In genomic region chr18:25298853-25299274, GRCh38 we compare ENCODE assay signal across 1 cellular context.
TF ChIP-seq lines count a peak whose summit lies in the region.

No MANE protein-coding gene starts in this region.

TF ChIP-seq in HEK293, 187 proteins besides CTCF, POLR2A, EP300 and RAD21 (continued from another document and continues in another):
- TF ChIP-seq PRDM1 (tag by site-specific recombination; IDR thresholded peaks at IDR 0.05): peak; percentile 5; the same call in 1 of the 2 replicates
- TF ChIP-seq SP3 (tag by site-specific recombination; IDR thresholded peaks at IDR 0.05): no peak
- no peak for TF ChIP-seq ZNF350 (tag by site-specific recombination; IDR thresholded peaks at IDR 0.05)
- no peak for TF ChIP-seq ZNF280C (tag by site-specific recombination; IDR thresholded peaks at IDR 0.05)
- TF ChIP-seq OSR2 (tag by site-specific recombination; IDR thresholded peaks at IDR 0.05): peak; percentile 25; the same call in 1 of the 2 replicates
- TF ChIP-seq AEBP2 (tag by site-specific recombination; IDR thresholded peaks at IDR 0.05; ENCODE audit: borderline replicate concordance): no peak
- TF ChIP-seq WT1 (tag by site-specific recombination; IDR thresholded peaks at IDR 0.05): no peak
- no peak for TF ChIP-seq EGR2 (tag by site-specific recombination; IDR thresholded peaks at IDR 0.05; ENCODE audit: low read depth)
- no peak for TF ChIP-seq ZNF645 (tag by site-specific recombination; IDR thresholded peaks at IDR 0.05)
- no peak for TF ChIP-seq ZIC2 (tag by site-specific recombination; IDR thresholded peaks at IDR 0.05)
- TF ChIP-seq ZNF776 (tag by site-specific recombination; IDR thresholded peaks at IDR 0.05; ENCODE audit: borderline replicate concordance): no peak
- TF ChIP-seq ZEB2 (tag by site-specific recombination; IDR thresholded peaks at IDR 0.05): peak; percentile 42; the same call in 1 of the 2 replicates
- TF ChIP-seq ZNF707 (tag by site-specific recombination; IDR thresholded peaks at IDR 0.05): no peak
- no peak for TF ChIP-seq GLIS2 (tag by site-specific recombination; IDR thresholded peaks at IDR 0.05)
- TF ChIP-seq ZNF610 (tag by site-specific recombination; IDR thresholded peaks at IDR 0.05; ENCODE audit: borderline replicate concordance): no peak
- no peak for TF ChIP-seq ZNF19 (tag by site-specific recombination; IDR thresholded peaks at IDR 0.05; ENCODE audit: low read depth)
- TF ChIP-seq ZBTB44 (tag by site-specific recombination; IDR thresholded peaks at IDR 0.05): no peak
- TF ChIP-seq BCL6B (tag by site-specific recombination; IDR thresholded peaks at IDR 0.05): peak; percentile 81
- no peak for TF ChIP-seq ZNF341 (tag by site-specific recombination; IDR thresholded peaks at IDR 0.05; ENCODE audit: low read depth)
- TF ChIP-seq ZNF169 (tag by site-specific recombination; IDR thresholded peaks at IDR 0.05): no peak
- no peak for TF ChIP-seq PATZ1 (tag by site-specific recombination; IDR thresholded peaks at IDR 0.05)
- TF ChIP-seq ZNF549 (tag by site-specific recombination; IDR thresholded peaks at IDR 0.05): no peak
- no peak for TF ChIP-seq ZFP69B (tag by site-specific recombination; IDR thresholded peaks at IDR 0.05)
- TF ChIP-seq ZNF133 (tag by site-specific recombination; IDR thresholded peaks at IDR 0.05): no peak
- no peak for TF ChIP-seq FEZF1 (tag by site-specific recombination; IDR thresholded peaks at IDR 0.05)
- no peak for TF ChIP-seq KLF16 (tag by site-specific recombination; IDR thresholded peaks at IDR 0.05)
- TF ChIP-seq ZNF76 (tag by site-specific recombination; IDR thresholded peaks at IDR 0.05; ENCODE audit: borderline replicate concordance, low read depth): no peak
- no peak for TF ChIP-seq ZBTB48 (tag by site-specific recombination; IDR thresholded peaks at IDR 0.05)
- TF ChIP-seq ZNF704 (tag by site-specific recombination; IDR thresholded peaks at IDR 0.05): no peak
- TF ChIP-seq ZNF211 (tag by site-specific recombination; IDR thresholded peaks at IDR 0.05; ENCODE audit: low read depth): peak; percentile 62; the same call in 1 of the 2 replicates
- TF ChIP-seq ZNF398 (tag by site-specific recombination; IDR thresholded peaks at IDR 0.05): peak; percentile 20; the same call in 1 of the 2 replicates
- no peak for TF ChIP-seq ZNF157 (tag by site-specific recombination; IDR thresholded peaks at IDR 0.05)
- no peak for TF ChIP-seq ZNF16 (tag by site-specific recombination; IDR thresholded peaks at IDR 0.05; ENCODE audit: low read depth)
- no peak for TF ChIP-seq ZNF266 (tag by site-specific recombination; IDR thresholded peaks at IDR 0.05; ENCODE audit: low read depth)
- TF ChIP-seq ZFP3 (tag by site-specific recombination; IDR thresholded peaks at IDR 0.05; ENCODE audit: low read depth): no peak
- TF ChIP-seq ZBTB11 (tag by site-specific recombination; conservative IDR thresholded peaks at IDR 0.05; ENCODE audit: low read depth): no peak
- TF ChIP-seq ZBTB20 (tag by site-specific recombination; IDR thresholded peaks at IDR 0.05): no peak
- TF ChIP-seq GFI1B (tag by site-specific recombination; IDR thresholded peaks at IDR 0.05): no peak
- no peak for TF ChIP-seq ZNF114 (tag by site-specific recombination; IDR thresholded peaks at IDR 0.05)
- TF ChIP-seq ZNF2 (tag by site-specific recombination; IDR thresholded peaks at IDR 0.05): no peak
- no peak for TF ChIP-seq ZNF423 (tag by site-specific recombination; IDR thresholded peaks at IDR 0.05)
- TF ChIP-seq REST (tag by site-specific recombination; IDR thresholded peaks at IDR 0.05): no peak
- no peak for TF ChIP-seq ZNF221 (tag by site-specific recombination; IDR thresholded peaks at IDR 0.05; ENCODE audit: borderline replicate concordance)
- no peak for TF ChIP-seq ZNF843 (tag by site-specific recombination; IDR thresholded peaks at IDR 0.05)
